ENCODE assay signal across 8 cellular contexts in genomic region chr9:137454145-137454505, GRCh38. TPM values are rescaled to one million over a fixed set of nuclear protein-coding genes. Genes with fewer than 3 reads are reported as not detected.
A peak's percentile ranks its signal among the peaks of the same experiment; 100 is the strongest.
DNase-seq lines count a peak whose midpoint lies in the region; ATAC-seq and TF ChIP-seq lines count a peak whose summit lies in the region.

No MANE protein-coding gene starts in this region.

- no peaks in the 10 kb centered on the region for H3F3A ChIP-seq in OCI-LY1 (ENCODE audit: insufficient read depth, low read length)

- DNase-seq in GM10248 (ENCODE audit: extremely low spot score), result peak; percentile 64
- peak; percentile 62 for DNase-seq in dermis blood vessel endothelial cell
- DNase-seq in memory B cell (ENCODE audit: low spot score in 2 of 2), result peak; percentile 65 to 66
- peak; percentile 36 to 56 for DNase-seq in thyroid gland
- no peak for DNase-seq in putamen (ENCODE audit: low spot score)

- H3K4me1 ChIP-seq in OCI-LY1 (ENCODE audit: insufficient read depth, low read length, severe bottlenecking) (peaks cover 29% of the 10 kb centered on the region), thyroid gland (peaks cover 16 to 35% of the 10 kb centered on the region in 2 donors)

- CTCF ChIA-PET in GM10248 (lab: Yijun Ruan, JAX), result no interaction called here

- H3K9ac ChIP-seq in OCI-LY1 (ENCODE audit: low read length), result peak overlapping the region; percentile 63; the same call in 1 of the 2 replicates

- H3K9me3 ChIP-seq in OCI-LY1 (ENCODE audit: low read length), result no peaks in the 10 kb centered on the region
- H3K9me3 ChIP-seq in thyroid gland, result no peaks in the 10 kb centered on the region

- no peaks in the 10 kb centered on the region for H3K27me3 ChIP-seq in OCI-LY1 (ENCODE audit: insufficient read depth, low read length)
- H3K27me3 ChIP-seq in thyroid gland, result no peaks in the 10 kb centered on the region

- ATAC-seq in memory B cell (ENCODE audit: low read depth), result peak; percentile 49
- ATAC-seq in HG03520 (IDR thresholded peaks at IDR 0.05; ENCODE audit: unreplicated experiment), result no peak
- ATAC-seq in GM18909 (IDR thresholded peaks at IDR 0.05; ENCODE audit: poor library complexity, unreplicated experiment), result no peak

- no peak overlapping the region for H2AFZ ChIP-seq in OCI-LY1 (ENCODE audit: low read length)

- no peak for TF ChIP-seq POLR2A in thyroid gland (IDR thresholded peaks at IDR 0.05)

- H3K9me2 ChIP-seq in OCI-LY1 (ENCODE audit: low read depth, low read length), result no peaks in the 10 kb centered on the region

- no peaks in the 10 kb centered on the region for H3K79me2 ChIP-seq in OCI-LY1 (ENCODE audit: insufficient read depth, low read length)

- 4 to 16% methylated on average over 4 to 12 of the region's 21 CpGs for WGBS in thyroid gland, 2 donors

- H3K36me3 ChIP-seq in OCI-LY1 (ENCODE audit: insufficient read depth, low read length) (peaks cover 31% of the 10 kb centered on the region), thyroid gland (no peaks in the 10 kb centered on the region)

- no peaks in the 10 kb centered on the region for H4K20me1 ChIP-seq in OCI-LY1 (ENCODE audit: insufficient read depth, low read length)

- peaks cover 3% of the 10 kb centered on the region for H3K36me3 Mint-ChIP-seq in memory B cell

- intact Hi-C loops in thyroid gland (cut with DNase I), result no loop called here

- H3K4me2 ChIP-seq in OCI-LY1 (ENCODE audit: low read length), result peak overlapping the region; percentile 86

- H3K27ac ChIP-seq in OCI-LY1 (ENCODE audit: low read depth, low read length, poor library complexity, severe bottlenecking), result peak overlapping the region; percentile 33
- H3K27ac ChIP-seq in thyroid gland, result no peak overlapping the region

- H3K4me3 ChIP-seq in OCI-LY1 (ENCODE audit: low read depth, low read length, poor library complexity, severe bottlenecking) (peak overlapping the region; percentile 58), thyroid gland (replicated peaks in 1 of 3) (peak overlapping the region in 1 of 3 donors; percentile 4)

- no peaks in the 10 kb centered on the region for H3K27me3 Mint-ChIP-seq in memory B cell

- TF ChIP-seq CTCF in GM10248 (IDR thresholded peaks at IDR 0.05; ENCODE audit: control extremely low read depth, extremely low read depth, low read depth, missing control alignments), result no peak
- TF ChIP-seq CTCF in OCI-LY1 (IDR thresholded peaks at IDR 0.05; ENCODE audit: low read length), result no peak
- TF ChIP-seq CTCF in thyroid gland (IDR thresholded peaks at IDR 0.05), result no peak

- peak overlapping the region; percentile 83 for H3K4me3 Mint-ChIP-seq in memory B cell

- peak overlapping the region; percentile 31 for H3K27ac Mint-ChIP-seq in memory B cell

- POLR2A ChIA-PET in GM10248 (lab: Yijun Ruan, JAX), result no interaction called here

- no peaks in the 10 kb centered on the region for H3K9me3 Mint-ChIP-seq in memory B cell

- H3K4me1 Mint-ChIP-seq in memory B cell, result peaks cover 20% of the 10 kb centered on the region

RNA-seq across cellular contexts. Expression of gene NSMF, which starts 5.0 kb away (rescaled TPM):
- total RNA-seq in dermis blood vessel endothelial cell (32.7 and 32.8 TPM in 2 replicates), thyroid gland (10 to 100 TPM; 50.1 to 58.5 (median 54.2) TPM)

RNA-seq across cellular contexts. Expression of gene ENTPD8, which starts 13.0 kb away (rescaled TPM):
- total RNA-seq in dermis blood vessel endothelial cell (0.23 and 0.34 TPM in 2 replicates), thyroid gland (under 1 TPM in 2 of 4 donors, not detected in 2; 0.29 to 0.78 TPM)

RNA-seq across cellular contexts. Expression of gene NOXA1, which starts 30.9 kb away (rescaled TPM):
- 1.5 and 2.6 TPM in 2 replicates for total RNA-seq in dermis blood vessel endothelial cell
- 10 to 100 TPM in 2 of 4 donors, 1 to 10 TPM in 2; 5.4 to 16.6 (median 10.0) TPM for total RNA-seq in thyroid gland

RNA-seq across cellular contexts. Expression of gene EXD3, which starts 31.2 kb away (rescaled TPM):
- total RNA-seq in dermis blood vessel endothelial cell (32.9 and 43.1 TPM in 2 replicates), thyroid gland (10 to 100 TPM; 13.0 to 32.0 (median 26.6) TPM)
